1 cellular context compared by ENCODE assay signal in genomic region chr4:122700178-122700725, GRCh38.
A peak's percentile ranks its signal among the peaks of the same experiment; 100 is the strongest.
TF ChIP-seq lines count a peak whose summit lies in the region.

No MANE protein-coding gene starts in this region.

TF ChIP-seq in K562, 482 proteins besides CTCF, POLR2A, EP300 and RAD21 (continued from another document and continues in another):
- TF ChIP-seq ZBTB40 (IDR thresholded peaks at IDR 0.05) (peak; percentile 60), ZBTB40 (CRISPR knock-in tag; IDR thresholded peaks at IDR 0.05) (no peak), GABPB2 (CRISPR knock-in tag; conservative IDR thresholded peaks at IDR 0.05) (no peak), PML (IDR thresholded peaks at IDR 0.05; ENCODE audit: low read length) (no peak; the same call in 1 of the 2 replicates), ZFP1 (CRISPR knock-in tag; IDR thresholded peaks at IDR 0.05) (no peak), L3MBTL2 (IDR thresholded peaks at IDR 0.05) (peak; percentile 71), SNIP1 (IDR thresholded peaks at IDR 0.05; ENCODE audit: low read depth) (no peak), STAT6 (CRISPR knock-in tag; IDR thresholded peaks at IDR 0.05) (no peak), SNRNP70 (optimal IDR thresholded peaks at IDR 0.05; ENCODE audit: low read depth, low read length) (no peak), POLR2AphosphoS5 (IDR thresholded peaks at IDR 0.05; ENCODE audit: control insufficient read depth, insufficient read depth, low read depth, low read length) (peak; percentile 42), NCOA6 (IDR thresholded peaks at IDR 0.05) (no peak), ZNF224 (CRISPR knock-in tag; IDR thresholded peaks at IDR 0.05) (no peak), ZNF3 (CRISPR knock-in tag; IDR thresholded peaks at IDR 0.05) (no peak), NFIX (CRISPR knock-in tag; IDR thresholded peaks at IDR 0.05; ENCODE audit: low read depth) (peak; percentile 76), HMG20B (CRISPR knock-in tag; IDR thresholded peaks at IDR 0.05) (no peak), SOX6 (IDR thresholded peaks at IDR 0.05) (peak; percentile 78), CHD4 (IDR thresholded peaks at IDR 0.05; ENCODE audit: insufficient read depth, insufficient replicate concordance, low read depth, low read length, poor library complexity, severe bottlenecking) (no peak), XRCC3 (IDR thresholded peaks at IDR 0.05) (no peak), CAMTA2 (CRISPR knock-in tag; conservative IDR thresholded peaks at IDR 0.05) (no peak), ETV1 (tag; conservative IDR thresholded peaks at IDR 0.05; ENCODE audit: low read depth) (peak; percentile 82), ZNF408 (CRISPR knock-in tag; IDR thresholded peaks at IDR 0.05; ENCODE audit: low read depth) (no peak), CREB3 (tag; conservative IDR thresholded peaks at IDR 0.05; ENCODE audit: low read depth) (no peak), NONO (IDR thresholded peaks at IDR 0.05; ENCODE audit: low read depth in 2 of 2, low read length in 1 of 2) (0 out of 4 replicates have a peak, but pooled peaks of 1 of the 2 experiments have one; percentile 17), HMGN3 (IDR thresholded peaks at IDR 0.05; ENCODE audit: borderline replicate concordance, extremely low read depth, insufficient read length, low read depth, low read length) (no peak), ZNF407 (IDR thresholded peaks at IDR 0.05; ENCODE audit: low read depth) (no peak), CBX8 (IDR thresholded peaks at IDR 0.05; ENCODE audit: borderline replicate concordance, extremely low read depth, low read depth, low read length, poor library complexity, severe bottlenecking) (no peak), ASH1L (IDR thresholded peaks at IDR 0.05; ENCODE audit: borderline replicate concordance, low read depth, partially characterized antibody) (no peak), CBX3 (IDR thresholded peaks at IDR 0.05; ENCODE audit: borderline replicate concordance in 1 of 2, low read length in 2 of 2) (peak in 1 of 2 experiments; percentile 35; a peak in 1 of 3 replicates)
- TF ChIP-seq, protein P1, sequence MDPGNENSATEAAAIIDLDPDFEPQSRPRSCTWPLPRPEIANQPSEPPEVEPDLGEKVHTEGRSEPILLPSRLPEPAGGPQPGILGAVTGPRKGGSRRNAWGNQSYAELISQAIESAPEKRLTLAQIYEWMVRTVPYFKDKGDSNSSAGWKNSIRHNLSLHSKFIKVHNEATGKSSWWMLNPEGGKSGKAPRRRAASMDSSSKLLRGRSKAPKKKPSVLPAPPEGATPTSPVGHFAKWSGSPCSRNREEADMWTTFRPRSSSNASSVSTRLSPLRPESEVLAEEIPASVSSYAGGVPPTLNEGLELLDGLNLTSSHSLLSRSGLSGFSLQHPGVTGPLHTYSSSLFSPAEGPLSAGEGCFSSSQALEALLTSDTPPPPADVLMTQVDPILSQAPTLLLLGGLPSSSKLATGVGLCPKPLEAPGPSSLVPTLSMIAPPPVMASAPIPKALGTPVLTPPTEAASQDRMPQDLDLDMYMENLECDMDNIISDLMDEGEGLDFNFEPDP (CRISPR knock-in tag; IDR thresholded peaks at IDR 0.05): no peak
- TF ChIP-seq, protein P2, sequence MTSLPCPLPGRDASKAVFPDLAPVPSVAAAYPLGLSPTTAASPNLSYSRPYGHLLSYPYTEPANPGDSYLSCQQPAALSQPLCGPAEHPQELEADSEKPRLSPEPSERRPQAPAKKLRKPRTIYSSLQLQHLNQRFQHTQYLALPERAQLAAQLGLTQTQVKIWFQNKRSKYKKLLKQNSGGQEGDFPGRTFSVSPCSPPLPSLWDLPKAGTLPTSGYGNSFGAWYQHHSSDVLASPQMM (CRISPR knock-in tag; IDR thresholded peaks at IDR 0.05): no peak
- TF ChIP-seq, protein P3, sequence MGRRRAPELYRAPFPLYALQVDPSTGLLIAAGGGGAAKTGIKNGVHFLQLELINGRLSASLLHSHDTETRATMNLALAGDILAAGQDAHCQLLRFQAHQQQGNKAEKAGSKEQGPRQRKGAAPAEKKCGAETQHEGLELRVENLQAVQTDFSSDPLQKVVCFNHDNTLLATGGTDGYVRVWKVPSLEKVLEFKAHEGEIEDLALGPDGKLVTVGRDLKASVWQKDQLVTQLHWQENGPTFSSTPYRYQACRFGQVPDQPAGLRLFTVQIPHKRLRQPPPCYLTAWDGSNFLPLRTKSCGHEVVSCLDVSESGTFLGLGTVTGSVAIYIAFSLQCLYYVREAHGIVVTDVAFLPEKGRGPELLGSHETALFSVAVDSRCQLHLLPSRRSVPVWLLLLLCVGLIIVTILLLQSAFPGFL (CRISPR knock-in tag; IDR thresholded peaks at IDR 0.05): no peak
